1 cellular context compared by ENCODE assay signal in genomic region chr11:61964058-61964940, GRCh38.
TF ChIP-seq lines count a peak whose summit lies in the region.

No MANE protein-coding gene starts in this region.

TF ChIP-seq in GM12878, 131 proteins besides CTCF, POLR2A, EP300 and RAD21:
- TF ChIP-seq SMAD1 (IDR thresholded peaks at IDR 0.05; ENCODE audit: low read depth, partially characterized antibody) (peak; percentile 52), USF1 (IDR thresholded peaks at IDR 0.05; ENCODE audit: borderline replicate concordance, extremely low read length, insufficient read depth, low read depth, low read length) (peak; percentile 42), POU2F2 (IDR thresholded peaks at IDR 0.05; ENCODE audit: borderline replicate concordance, low read depth, low read length) (peak; percentile 2; the same call in 1 of the 3 replicates), POLR2AphosphoS5 (IDR thresholded peaks at IDR 0.05; ENCODE audit: low read length) (peak; percentile 85), RAD51 (IDR thresholded peaks at IDR 0.05) (peak; percentile 90)
